ENCODE assay signal across 8 cellular contexts in genomic region chr6:26122005-26122388, GRCh38. TPM values are rescaled to one million over a fixed set of nuclear protein-coding genes. Genes with fewer than 3 reads are reported as not detected.
DNase-seq lines count a peak whose midpoint lies in the region; ATAC-seq and TF ChIP-seq lines count a peak whose summit lies in the region.

No MANE protein-coding gene starts in this region.

- no peak for ATAC-seq in activated CD8-positive, alpha-beta memory T cell treated with anti-CD3 and anti-CD28 coated beads, Interleukin-2, amount 10 ng/mL, durations not matched to agents 7 days and 5 days
- ATAC-seq in GM21447 (IDR thresholded peaks at IDR 0.05; ENCODE audit: unreplicated experiment) = no peak

- TF ChIP-seq CTCF in liver (IDR thresholded peaks at IDR 0.05; ENCODE audit: low read depth, low read length, missing input control) = no peak

- no peak for TF ChIP-seq RAD21 in liver (IDR thresholded peaks at IDR 0.05)

- H3K4me3 Mint-ChIP-seq in activated CD8-positive, alpha-beta memory T cell treated with anti-CD3 and anti-CD28 coated beads, Interleukin-2, amount 10 ng/mL, durations not matched to agents 7 days and 5 days = peak overlapping the region; percentile 99
- H3K4me3 Mint-ChIP-seq in activated T-helper 1 cell treated with anti-CD3 and anti-CD28 coated beads, Interleukin-12 subunit alpha, Interleukin-12 subunit beta, Interleukin-2, Interleukin-4 antibody, amounts not matched to agents 30 ng/mL and 10 ng/mL and 1 ng/mL, durations not matched to agents 14 hours and 24 hours and 36 hours = peak overlapping the region; percentile 99

- peak overlapping the region; percentile 20 to 82 for H3K9ac ChIP-seq in liver (ENCODE audit: low read depth in 1 of 2, low read length in 2 of 2)

- H3K4me1 ChIP-seq in liver (ENCODE audit: control insufficient read depth in 4 of 4, insufficient read depth in 4 of 4, low read length in 3 of 4) = peaks cover 0 to 32% (median 14%) of the 10 kb centered on the region in 4 donors
- peaks cover 7% of the 10 kb centered on the region for H3K4me1 ChIP-seq in thymus (ENCODE audit: control insufficient read depth, insufficient read depth, low read length)

- H3K9me3 Mint-ChIP-seq in activated CD8-positive, alpha-beta memory T cell treated with anti-CD3 and anti-CD28 coated beads, Interleukin-2, amount 10 ng/mL, durations not matched to agents 7 days and 5 days (ENCODE audit: low read depth) = no peaks in the 10 kb centered on the region
- no peaks in the 10 kb centered on the region for H3K9me3 Mint-ChIP-seq in activated T-helper 1 cell treated with anti-CD3 and anti-CD28 coated beads, Interleukin-12 subunit alpha, Interleukin-12 subunit beta, Interleukin-2, Interleukin-4 antibody, amounts not matched to agents 30 ng/mL and 10 ng/mL and 1 ng/mL, durations not matched to agents 14 hours and 24 hours and 36 hours

- peaks cover 34% of the 10 kb centered on the region for H3K36me3 Mint-ChIP-seq in activated CD8-positive, alpha-beta memory T cell treated with anti-CD3 and anti-CD28 coated beads, Interleukin-2, amount 10 ng/mL, durations not matched to agents 7 days and 5 days
- peaks cover 11% of the 10 kb centered on the region for H3K36me3 Mint-ChIP-seq in activated T-helper 1 cell treated with anti-CD3 and anti-CD28 coated beads, Interleukin-12 subunit alpha, Interleukin-12 subunit beta, Interleukin-2, Interleukin-4 antibody, amounts not matched to agents 30 ng/mL and 10 ng/mL and 1 ng/mL, durations not matched to agents 14 hours and 24 hours and 36 hours (ENCODE audit: low read depth)

- CTCF ChIA-PET in activated CD8-positive, alpha-beta memory T cell treated with anti-CD3 and anti-CD28 coated beads, Interleukin-2, amount 10 ng/mL, durations not matched to agents 7 days and 5 days (lab: Charles Lee) = interaction anchor here (1.2 kb wide), 1 partner anchor 13 kb away, joined by 4 read pairs; no protein-coding TSS in a partner anchor

- no peak for DNase-seq in activated CD8-positive, alpha-beta memory T cell treated with anti-CD3 and anti-CD28 coated beads, Interleukin-2, amount 10 ng/mL, durations not matched to agents 7 days and 5 days
- no peak for DNase-seq in activated CD8-positive, alpha-beta memory T cell treated with anti-CD3 and anti-CD28 coated beads, Interleukin-2, amount 50 U/mL, for 4 hours
- no peak for DNase-seq in activated T-helper 1 cell treated with anti-CD3 and anti-CD28 coated beads, Interleukin-12 subunit alpha, Interleukin-12 subunit beta, Interleukin-2, Interleukin-4 antibody, amounts not matched to agents 30 ng/mL and 10 ng/mL and 1 ng/mL, durations not matched to agents 14 hours and 24 hours and 36 hours (ENCODE audit: low spot score)
- DNase-seq in NCI-H2029 treated with DMSO at 0.1 percent for 48 hours (lab: John Stamatoyannopoulos, UW) (no peak), COLO668 (lab: John Stamatoyannopoulos, UW; ENCODE audit: unreplicated experiment) (no peak)

- H3K27me3 Mint-ChIP-seq in activated CD8-positive, alpha-beta memory T cell treated with anti-CD3 and anti-CD28 coated beads, Interleukin-2, amount 10 ng/mL, durations not matched to agents 7 days and 5 days = peaks cover 13% of the 10 kb centered on the region
- H3K27me3 Mint-ChIP-seq in activated T-helper 1 cell treated with anti-CD3 and anti-CD28 coated beads, Interleukin-12 subunit alpha, Interleukin-12 subunit beta, Interleukin-2, Interleukin-4 antibody, amounts not matched to agents 30 ng/mL and 10 ng/mL and 1 ng/mL, durations not matched to agents 14 hours and 24 hours and 36 hours (ENCODE audit: insufficient read depth) = peaks cover 3% of the 10 kb centered on the region

- intact Hi-C loops in activated T-helper 1 cell treated with anti-CD3 and anti-CD28 coated beads, Interleukin-12 subunit alpha, Interleukin-12 subunit beta, Interleukin-2, Interleukin-4 antibody, amounts not matched to agents 30 ng/mL and 10 ng/mL and 1 ng/mL, durations not matched to agents 14 hours and 24 hours and 36 hours (cut with micrococcal nuclease) = loop anchor here (1.0 to 5.0 kb wide), 3 partner anchors 8 to 1770 kb away; a partner anchor contains a TSS

- H3K4me1 Mint-ChIP-seq in activated CD8-positive, alpha-beta memory T cell treated with anti-CD3 and anti-CD28 coated beads, Interleukin-2, amount 10 ng/mL, durations not matched to agents 7 days and 5 days = peaks cover 30% of the 10 kb centered on the region
- peaks cover 39% of the 10 kb centered on the region for H3K4me1 Mint-ChIP-seq in activated T-helper 1 cell treated with anti-CD3 and anti-CD28 coated beads, Interleukin-12 subunit alpha, Interleukin-12 subunit beta, Interleukin-2, Interleukin-4 antibody, amounts not matched to agents 30 ng/mL and 10 ng/mL and 1 ng/mL, durations not matched to agents 14 hours and 24 hours and 36 hours (ENCODE audit: low read depth)

- H3K4me3 ChIP-seq in liver (ENCODE audit: low read depth in 1 of 3, low read length in 3 of 3) = peak overlapping the region in 1 of 3 donors; percentile 42
- no peak overlapping the region for H3K4me3 ChIP-seq in thymus (ENCODE audit: low read length)

- peak overlapping the region; percentile 100 for H3K27ac Mint-ChIP-seq in activated CD8-positive, alpha-beta memory T cell treated with anti-CD3 and anti-CD28 coated beads, Interleukin-2, amount 10 ng/mL, durations not matched to agents 7 days and 5 days
- H3K27ac Mint-ChIP-seq in activated T-helper 1 cell treated with anti-CD3 and anti-CD28 coated beads, Interleukin-12 subunit alpha, Interleukin-12 subunit beta, Interleukin-2, Interleukin-4 antibody, amounts not matched to agents 30 ng/mL and 10 ng/mL and 1 ng/mL, durations not matched to agents 14 hours and 24 hours and 36 hours = peak overlapping the region; percentile 100

- H3K27me3 ChIP-seq in liver (ENCODE audit: control insufficient read depth in 4 of 4, insufficient read depth in 4 of 4, low read length in 3 of 4) (no peaks in the 10 kb centered on the region), thymus (ENCODE audit: control insufficient read depth, insufficient read depth) (no peaks in the 10 kb centered on the region)

- no peaks in the 10 kb centered on the region for H3K36me3 ChIP-seq in liver (ENCODE audit: control insufficient read depth in 4 of 4, insufficient read depth in 3 of 4, low read depth in 1 of 4, low read length in 3 of 4)
- H3K36me3 ChIP-seq in thymus (ENCODE audit: control insufficient read depth, insufficient read depth) = peaks cover 9% of the 10 kb centered on the region

- 61% methylated on average over 4 of the region's 4 CpGs for WGBS in liver
- 93% methylated on average over 4 of the region's 4 CpGs for WGBS in thymus

- H3K9me3 ChIP-seq in liver (ENCODE audit: control insufficient read depth in 4 of 4, low read length in 3 of 4) (no peaks in the 10 kb centered on the region), thymus (ENCODE audit: control insufficient read depth) (no peaks in the 10 kb centered on the region)

- H3K27ac ChIP-seq in liver (ENCODE audit: low read depth in 1 of 2, low read length in 2 of 2) = peak overlapping the region; percentile 97 to 99
- peak overlapping the region; percentile 74 for H3K27ac ChIP-seq in thymus (ENCODE audit: low read depth)

TF ChIP-seq in liver, 16 proteins besides CTCF, POLR2A, EP300 and RAD21:
- TF ChIP-seq MAX (IDR thresholded peaks at IDR 0.05) = no peak
- TF ChIP-seq, protein P1, sequence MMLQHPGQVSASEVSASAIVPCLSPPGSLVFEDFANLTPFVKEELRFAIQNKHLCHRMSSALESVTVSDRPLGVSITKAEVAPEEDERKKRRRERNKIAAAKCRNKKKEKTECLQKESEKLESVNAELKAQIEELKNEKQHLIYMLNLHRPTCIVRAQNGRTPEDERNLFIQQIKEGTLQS (IDR thresholded peaks at IDR 0.05) = no peak
- TF ChIP-seq HNF4A (conservative IDR thresholded peaks at IDR 0.05) = no peak
- TF ChIP-seq FOXA2 (IDR thresholded peaks at IDR 0.05) = no peak
- TF ChIP-seq TAF1 (conservative IDR thresholded peaks at IDR 0.05) = no peak
TF ChIP-seq in liver: peak in this region for 0.

RNA-seq across cellular contexts. Expression of gene HFE, which starts 34.8 kb away (rescaled TPM):
- total RNA-seq in activated CD8-positive, alpha-beta memory T cell treated with anti-CD3 and anti-CD28 coated beads, Interleukin-2, amount 10 ng/mL, durations not matched to agents 7 days and 5 days = 1 to 10 TPM; 1.6 to 3.4 TPM
- 0.13 and 0.37 TPM in 2 replicates for total RNA-seq in activated T-helper 1 cell treated with anti-CD3 and anti-CD28 coated beads, Interleukin-12 subunit alpha, Interleukin-12 subunit beta, Interleukin-2, Interleukin-4 antibody, amounts not matched to agents 30 ng/mL and 10 ng/mL and 1 ng/mL, durations not matched to agents 14 hours and 24 hours and 36 hours
- 10 to 100 TPM in 1 of 2 donors, 1 to 10 TPM in 1; 6.7 to 12.7 TPM for total RNA-seq in liver
- polyA plus RNA-seq in liver = 1 to 10 TPM; 6.3 to 9.6 TPM
- polyA plus RNA-seq in thymus = 3.8 TPM
